Comparison of ENCODE assay signal across 8 cellular contexts in the genomic region with DNA sequence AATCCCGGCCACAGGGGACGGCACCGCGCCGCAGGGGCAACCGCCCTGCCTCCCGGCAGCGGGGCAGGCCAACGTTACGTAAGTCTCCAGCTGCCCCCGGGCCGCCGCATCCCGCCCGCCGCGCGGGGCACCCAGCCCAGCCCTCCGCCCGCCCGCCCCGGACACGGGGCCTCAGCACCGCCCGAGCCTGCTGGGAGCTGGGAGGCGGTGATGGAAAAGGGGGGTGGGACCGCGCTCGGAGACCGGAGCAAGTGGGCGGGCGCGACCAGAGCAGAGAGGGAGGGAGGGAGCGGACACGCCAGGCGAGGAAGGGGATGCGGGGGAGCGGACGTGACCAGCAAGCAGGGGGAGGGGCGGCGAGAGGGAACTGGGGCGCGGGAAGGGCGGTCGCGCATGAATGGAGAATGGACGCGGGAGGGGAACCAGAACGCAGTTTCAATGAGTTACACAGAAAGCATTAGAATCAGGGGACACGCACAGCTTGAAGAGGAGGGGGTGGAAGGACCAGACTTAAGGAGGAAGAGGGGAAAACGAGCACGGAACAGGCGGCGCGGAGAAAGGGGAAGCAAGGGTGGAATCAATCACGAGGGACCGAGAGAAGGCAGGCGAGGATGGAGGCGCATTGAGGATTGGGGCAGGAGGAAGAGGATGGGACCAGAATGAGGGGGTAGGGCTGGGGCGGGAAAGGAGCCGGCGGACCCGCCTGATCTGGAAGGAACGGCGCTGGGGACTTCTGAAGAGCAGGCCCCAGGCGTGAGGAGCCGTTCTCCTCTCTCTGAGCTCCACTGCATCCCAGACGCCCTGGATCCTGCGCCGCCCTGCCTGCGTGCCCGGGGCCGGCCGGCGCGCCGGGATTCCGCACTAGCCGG. TPM values are rescaled to one million over a fixed set of nuclear protein-coding genes. Genes with fewer than 3 reads are reported as not detected.
DNase-seq lines count a peak whose midpoint lies in the region; ATAC-seq and TF ChIP-seq lines count a peak whose summit lies in the region.

No MANE protein-coding gene starts in this region.

- WGBS in suprapubic skin, result under 1% methylated on average over 55 of the region's 79 CpGs

- H3K36me3 Mint-ChIP-seq in activated naive CD4-positive, alpha-beta T cell treated with anti-CD3 and anti-CD28 coated beads, Interleukin-2, amount 50 U/mL, for 24 hours, result peaks cover 24% of the 10 kb centered on the region

- no peak for ATAC-seq in HG02973 (IDR thresholded peaks at IDR 0.05; ENCODE audit: unreplicated experiment)

- peak overlapping the region; percentile 99 for H3K27ac Mint-ChIP-seq in activated naive CD4-positive, alpha-beta T cell treated with anti-CD3 and anti-CD28 coated beads, Interleukin-2, amount 50 U/mL, for 24 hours

- DNase-seq in Daoy (ENCODE audit: low read depth) (peak; percentile 93), LNCaP clone FGC (ENCODE audit: low read depth) (peak; percentile 45), SK-MEL-5 (ENCODE audit: low read depth, low spot score) (peak; percentile 82), germinal center (ENCODE audit: low spot score) (peak; percentile 61), suprapubic skin (ENCODE audit: low spot score in 2 of 2) (peak; percentile 92 to 95)

- peaks cover 33% of the 10 kb centered on the region for H3K4me1 Mint-ChIP-seq in activated naive CD4-positive, alpha-beta T cell treated with anti-CD3 and anti-CD28 coated beads, Interleukin-2, amount 50 U/mL, for 24 hours

- H3K27me3 ChIP-seq in neutrophil, result no peaks in the 10 kb centered on the region
- H3K27me3 ChIP-seq in suprapubic skin, result no peaks in the 10 kb centered on the region

- no peaks in the 10 kb centered on the region for H3K9me3 Mint-ChIP-seq in activated naive CD4-positive, alpha-beta T cell treated with anti-CD3 and anti-CD28 coated beads, Interleukin-2, amount 50 U/mL, for 24 hours

- TF ChIP-seq EP300 in suprapubic skin (IDR thresholded peaks at IDR 0.05), result no peak

- H3K27ac ChIP-seq in neutrophil (peak overlapping the region; percentile 96), suprapubic skin (peak overlapping the region; percentile 97)

- H3K4me3 ChIP-seq in LNCaP clone FGC (ENCODE audit: low read depth, low read length) (peak overlapping the region; percentile 97), neutrophil (ENCODE audit: low read depth in 1 of 2, low read length in 1 of 2) (peak overlapping the region; percentile 86 to 96), suprapubic skin (peak overlapping the region; percentile 89)

- peak in 1 of 2 donors; percentile 27 for TF ChIP-seq POLR2A in suprapubic skin (IDR thresholded peaks at IDR 0.05)

- no peaks in the 10 kb centered on the region for H3K36me3 ChIP-seq in neutrophil
- H3K36me3 ChIP-seq in suprapubic skin, result no peaks in the 10 kb centered on the region

- H3K9me3 ChIP-seq in neutrophil, result no peaks in the 10 kb centered on the region
- H3K9me3 ChIP-seq in suprapubic skin, result no peaks in the 10 kb centered on the region

- peak overlapping the region; percentile 98 for H3K4me3 Mint-ChIP-seq in activated naive CD4-positive, alpha-beta T cell treated with anti-CD3 and anti-CD28 coated beads, Interleukin-2, amount 50 U/mL, for 24 hours

- in situ Hi-C loops in SK-MEL-5 (cut with HindIII; ENCODE audit: low pct_unique_long_range_greater_than_20kb, low sequenced_read_pairs), result no loop called here

- H3K4me1 ChIP-seq in neutrophil (ENCODE audit: control insufficient read depth in 1 of 2, insufficient read depth in 1 of 2, low read depth in 1 of 2, low read length in 1 of 2), result peaks cover 57 to 64% of the 10 kb centered on the region in 2 experiments
- peaks cover 61% of the 10 kb centered on the region for H3K4me1 ChIP-seq in suprapubic skin

- no peak for TF ChIP-seq CTCF in LNCaP clone FGC (IDR thresholded peaks at IDR 0.05; ENCODE audit: control insufficient read depth, extremely low read depth, insufficient read depth)
- peak; percentile 27 for TF ChIP-seq CTCF in neutrophil (IDR thresholded peaks at IDR 0.05)
- TF ChIP-seq CTCF in suprapubic skin (IDR thresholded peaks at IDR 0.05), result no peak

- no peaks in the 10 kb centered on the region for H3K27me3 Mint-ChIP-seq in activated naive CD4-positive, alpha-beta T cell treated with anti-CD3 and anti-CD28 coated beads, Interleukin-2, amount 50 U/mL, for 24 hours

RNA-seq across cellular contexts. Expression of gene PKM, which starts 0.6 kb away (rescaled TPM):
- total RNA-seq in Daoy (2014; rRNA removed; shearing (Covaris generic)), result 1,722 and 1,777 TPM in 2 replicates
- 1,252 and 1,322 TPM in 2 replicates for total RNA-seq in SK-MEL-5 (2014; rRNA removed; shearing (Covaris generic))
- 1,084 and 1,242 TPM in 2 replicates for polyA plus RNA-seq in SK-MEL-5 (2015; cell fraction: cytosol; rRNA removed)
- polyA plus RNA-seq in SK-MEL-5 (2015; cell fraction: nucleus; rRNA removed), result 800 and 830 TPM in 2 replicates
- 100 to 1,000 TPM; 294 to 522 (median 411) TPM for total RNA-seq in suprapubic skin

RNA-seq across cellular contexts. Expression of gene GRAMD2A, which starts 32.8 kb away (rescaled TPM):
- 0.77 TPM in 1 of 2 replicates, not detected in the other for total RNA-seq in Daoy (2014; rRNA removed; shearing (Covaris generic))
- total RNA-seq in SK-MEL-5 (2014; rRNA removed; shearing (Covaris generic)), result not detected in 2 replicates
- not detected in 2 replicates for polyA plus RNA-seq in SK-MEL-5 (2015; cell fraction: cytosol; rRNA removed)
- polyA plus RNA-seq in SK-MEL-5 (2015; cell fraction: nucleus; rRNA removed), result not detected in 2 replicates
- total RNA-seq in suprapubic skin, result 10 to 100 TPM in 2 of 4 donors, 1 to 10 TPM in 2; 3.6 to 13.1 (median 9.0) TPM

RNA-seq across cellular contexts. Expression of gene PARP6, which starts 41.9 kb away (rescaled TPM):
- total RNA-seq in Daoy (2014; rRNA removed; shearing (Covaris generic)), result 14.3 and 20.6 TPM in 2 replicates
- 24.2 and 27.3 TPM in 2 replicates for total RNA-seq in SK-MEL-5 (2014; rRNA removed; shearing (Covaris generic))
- polyA plus RNA-seq in SK-MEL-5 (2015; cell fraction: cytosol; rRNA removed), result 16.9 and 22.6 TPM in 2 replicates
- polyA plus RNA-seq in SK-MEL-5 (2015; cell fraction: nucleus; rRNA removed), result 417 and 445 TPM in 2 replicates
- 100 to 1,000 TPM in 1 of 4 donors, 10 to 100 TPM in 3; 63.6 to 102 (median 70.6) TPM for total RNA-seq in suprapubic skin
